ENCODE assay signal across 10 cellular contexts in genomic region chr11:44727114-44727372, GRCh38. TPM values are rescaled to one million over a fixed set of nuclear protein-coding genes. Genes with fewer than 3 reads are reported as not detected.
A peak's percentile ranks its signal among the peaks of the same experiment; 100 is the strongest.
DNase-seq lines count a peak whose midpoint lies in the region; ATAC-seq, FAIRE-seq and TF ChIP-seq lines count a peak whose summit lies in the region.
"Had no signal": no experiment of that assay in that cellular context is flagged by ENCODE, and none has a peak within 500 bp of the region (broad histone marks: within the 10 kb centered on the region; RNA-seq: fewer than 3 reads in every experiment).

No MANE protein-coding gene starts in this region.

- CTCF ChIA-PET in CD4-positive, alpha-beta T cell (lab: Charles Lee) = interaction anchor here (2.3 kb wide), 1 partner anchor 49 kb away, joined by 7 read pairs; no protein-coding TSS in a partner anchor

- no peak overlapping the region for H3K27ac ChIP-seq in CD4-positive, alpha-beta T cell (ENCODE audit: low read depth, low read length)
- H3K27ac ChIP-seq in HUES64 (ENCODE audit: low read depth, low read length) = peak overlapping the region; percentile 51; the same call in 1 of the 2 replicates
- peak overlapping the region; percentile 77 for H3K27ac ChIP-seq in endodermal cell (ENCODE audit: low read depth, low read length)
- no peak overlapping the region for H3K27ac ChIP-seq in pancreas

- peaks cover 47% of the 10 kb centered on the region for H3K4me1 ChIP-seq in HUES64 (ENCODE audit: insufficient read depth, low read length)
- no peaks in the 10 kb centered on the region for H3K4me1 ChIP-seq in endodermal cell (ENCODE audit: control insufficient read depth, insufficient read depth, low read length)
- peaks cover 0 to 4% (median 0%) of the 10 kb centered on the region in 3 donors for H3K4me1 ChIP-seq in pancreas

- under 1% methylated on average over 45 of the region's 45 CpGs for WGBS in HUES64
- 0% methylated on average over 45 of the region's 45 CpGs; no CpG with 5 or more reads in 1 of the 2 experiments for WGBS in endodermal cell (ENCODE audit: insufficient coverage in 1 of 2, insufficient read length in 1 of 2), 2 experiments
- 1% methylated on average over 22 to 45 of the region's 45 CpGs for WGBS in pancreas, 2 donors

- H3K9ac ChIP-seq in HUES64 (ENCODE audit: low read depth, low read length) = peak overlapping the region; percentile 35; the same call in 1 of the 2 replicates
- peak overlapping the region; percentile 30 for H3K9ac ChIP-seq in endodermal cell (ENCODE audit: extremely low read depth, low read length, poor library complexity, severe bottlenecking)

- H3K27me3 ChIP-seq in CD4-positive, alpha-beta T cell (ENCODE audit: control insufficient read depth, insufficient read depth, low read length) = no peaks in the 10 kb centered on the region
- H3K27me3 ChIP-seq in HUES64 (ENCODE audit: insufficient read depth, low read length) (peaks cover 59% of the 10 kb centered on the region), endodermal cell (ENCODE audit: control insufficient read depth, insufficient read depth, low read length, poor library complexity, severe bottlenecking) (no peaks in the 10 kb centered on the region), pancreas (no peaks in the 10 kb centered on the region)

- no peaks in the 10 kb centered on the region for H3K9me3 Mint-ChIP-seq in CD4-positive, alpha-beta T cell
- H3K9me3 Mint-ChIP-seq in endodermal cell = peaks cover 6% of the 10 kb centered on the region

- no peaks in the 10 kb centered on the region for H3K9me3 ChIP-seq in CD4-positive, alpha-beta T cell (ENCODE audit: control insufficient read depth, low read length)
- no peaks in the 10 kb centered on the region for H3K9me3 ChIP-seq in HUES64 (ENCODE audit: insufficient read depth, low read depth, low read length)
- no peaks in the 10 kb centered on the region for H3K9me3 ChIP-seq in endodermal cell (ENCODE audit: control insufficient read depth, low read length)
- H3K9me3 ChIP-seq in pancreas = no peaks in the 10 kb centered on the region

- intact Hi-C loops in CD4-positive, alpha-beta T cell (cut with DNase I, micrococcal nuclease) = loop anchor here (2.0 to 10.0 kb wide), 5 partner anchors 105 to 378 kb away; no protein-coding TSS in a partner anchor
- intact Hi-C loops in pancreas (cut with DNase I) = loop anchor here in 1 of 3 donors (5.0 kb wide), 1 partner anchor 185 kb away; no protein-coding TSS in a partner anchor

- no peak for TF ChIP-seq CTCF in CD4-positive, alpha-beta T cell (IDR thresholded peaks at IDR 0.05)
- TF ChIP-seq CTCF in endodermal cell (conservative IDR thresholded peaks at IDR 0.05) (no peak), pancreas (IDR thresholded peaks at IDR 0.05) (no peak)

- peak overlapping the region; percentile 72 for H3K4me3 ChIP-seq in HUES64 (ENCODE audit: low read length)
- peak overlapping the region; percentile 80 for H3K4me3 ChIP-seq in endodermal cell (ENCODE audit: low read length)
- H3K4me3 ChIP-seq in pancreas = peak overlapping the region; percentile 24 to 69 (median 42)

- peaks cover 38% of the 10 kb centered on the region for H3K27me3 Mint-ChIP-seq in CD4-positive, alpha-beta T cell
- peaks cover 53% of the 10 kb centered on the region for H3K27me3 Mint-ChIP-seq in endodermal cell (ENCODE audit: insufficient read depth)

- ATAC-seq in CD4-positive, alpha-beta T cell (ENCODE audit: poor library complexity) = peak; percentile 3
- ATAC-seq in pancreas (peak in 1 of 4 donors; percentile 26), GM21717 (IDR thresholded peaks at IDR 0.05; ENCODE audit: unreplicated experiment) (no peak)

- no peak for FAIRE-seq in pancreas (lab: Jason Lieb, UNC)
- FAIRE-seq: G401.6 had no signal

- peaks cover 39% of the 10 kb centered on the region for H3K4me1 Mint-ChIP-seq in CD4-positive, alpha-beta T cell (ENCODE audit: low read depth)
- peaks cover 29% of the 10 kb centered on the region for H3K4me1 Mint-ChIP-seq in endodermal cell

- DNase-seq in CD4-positive, alpha-beta T cell = no peak
- DNase-seq in endodermal cell (peak; percentile 73), pancreas (peak in 2 of 6 donors; percentile 22 to 63), erythroblast (lab: John Stamatoyannopoulos, UW) (no peak), HuH-7 (ENCODE audit: low spot score) (no peak), NCI-H345 (lab: John Stamatoyannopoulos, UW) (no peak)
- DNase-seq: NCI-H1417 treated with DMSO at 0.1 percent for 48 hours had no signal

- H3K27ac Mint-ChIP-seq in CD4-positive, alpha-beta T cell = no peak overlapping the region
- no peak overlapping the region for H3K27ac Mint-ChIP-seq in endodermal cell

- TF ChIP-seq POLR2A in erythroblast (IDR thresholded peaks at IDR 0.05; ENCODE audit: low read length) = no peak

- H3K4me3 Mint-ChIP-seq in CD4-positive, alpha-beta T cell = no peak overlapping the region
- H3K4me3 Mint-ChIP-seq in endodermal cell = peak overlapping the region; percentile 70

- H3K36me3 Mint-ChIP-seq in CD4-positive, alpha-beta T cell (ENCODE audit: low read depth) = no peaks in the 10 kb centered on the region
- H3K36me3 Mint-ChIP-seq in endodermal cell (ENCODE audit: low read depth) = peaks cover 3% of the 10 kb centered on the region

- no peaks in the 10 kb centered on the region for H3K36me3 ChIP-seq in HUES64 (ENCODE audit: insufficient read depth, low read length)
- no peaks in the 10 kb centered on the region for H3K36me3 ChIP-seq in endodermal cell (ENCODE audit: control insufficient read depth, insufficient read depth, low read length)
- H3K36me3 ChIP-seq in pancreas = no peaks in the 10 kb centered on the region

- POLR2A ChIA-PET in CD4-positive, alpha-beta T cell (lab: Charles Lee) = no interaction called here

RNA-seq across cellular contexts. Expression of gene TSPAN18, which starts 0.3 kb away (rescaled TPM):
- total RNA-seq in CD4-positive, alpha-beta T cell = 10 to 100 TPM; 23.0 to 25.3 TPM
- polyA plus RNA-seq in HUES64 (2013, experiment 1 of 2) = 38.1 TPM
- polyA plus RNA-seq in HUES64 (2013, experiment 2 of 2) = 42.0 TPM
- total RNA-seq in endodermal cell (10 to 100 TPM; 28.0 to 28.7 TPM), pancreas (1 to 10 TPM in 4 of 6 donors, under 1 TPM in 2; 0.69 to 2.7 (median 1.5) TPM)
- polyA plus RNA-seq in endodermal cell (2013, experiment 1 of 2) = 96.1 TPM
- 74.6 TPM for polyA plus RNA-seq in endodermal cell (2013, experiment 2 of 2)
- 1 to 10 TPM; 1.2 to 1.9 TPM for polyA plus RNA-seq in pancreas

Comparison
In these comparisons a context has a peak if more than half of its experiments do, and no peak if none do; other contexts are left out.
1. H3K27ac ChIP-seq: peak in HUES64 (single experiment) and endodermal cell (single experiment); none in CD4-positive, alpha-beta T cell (single experiment) and pancreas (0 of 4).
2. RNA of gene TSPAN18, which starts 0.3 kb away (total RNA-seq): 28.0 to 28.7 TPM in endodermal cell and 23.0 to 25.3 TPM in CD4-positive, alpha-beta T cell; 0.69 to 2.7 TPM in pancreas; every median in the first group is over 4 times any median in the second.
3. Peak in every context shown above with its lines, with median percentiles within 50 percentile points of each other: H3K4me3 ChIP-seq.